In the genomic region with DNA sequence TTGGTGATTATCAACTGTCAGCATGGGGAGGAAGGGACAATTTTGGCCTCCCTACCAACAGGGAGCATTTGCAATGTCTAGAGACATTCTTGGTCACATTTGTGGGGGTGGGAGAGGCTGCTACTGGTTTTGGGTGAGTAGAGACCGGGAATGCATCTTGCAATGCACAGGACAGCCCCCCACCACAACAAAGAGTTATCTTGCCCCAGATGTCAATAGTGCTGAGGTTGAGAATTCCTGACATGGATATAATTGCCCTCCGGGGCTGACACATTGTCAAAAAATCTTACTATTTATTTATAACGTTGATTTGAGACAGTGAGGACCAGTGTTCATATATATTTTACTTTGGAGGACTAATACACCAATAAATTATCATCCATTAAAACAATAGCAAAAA, we compare ENCODE assay signal across 29 cellular contexts.
"Had no signal": no experiment of that assay in that cellular context is flagged by ENCODE, and none has a peak within 500 bp of the region (broad histone marks: within the 10 kb centered on the region; RNA-seq: fewer than 3 reads in every experiment).

No MANE protein-coding gene starts in this region.

- H3K4me3 Mint-ChIP-seq: activated B cell treated with CpG ODN at 0.5 μM for 24 hours; activated CD4-positive, alpha-beta T cell treated with anti-CD3 and anti-CD28 coated beads, Interleukin-2, amount 10 ng/mL, durations not matched to agents 24 days and 14 days; activated CD8-positive, alpha-beta memory T cell treated with anti-CD3 and anti-CD28 coated beads, Interleukin-2, amount 10 ng/mL, durations not matched to agents 7 days and 5 days; activated naive CD8-positive, alpha-beta T cell treated with anti-CD3 and anti-CD28 coated beads, Interleukin-2, amount 50 U/mL, for 24 hours; activated T-cell treated with anti-CD3 and anti-CD28 coated beads, Interleukin-2, amount 50 U/mL, for 24 hours; activated T-helper 1 cell treated with anti-CD3 and anti-CD28 coated beads, Interleukin-12 subunit alpha, Interleukin-12 subunit beta, Interleukin-2, Interleukin-4 antibody, amounts not matched to agents 30 ng/mL and 10 ng/mL and 1 ng/mL, durations not matched to agents 14 hours and 24 hours and 36 hours; brain; central memory CD8-positive, alpha-beta T cell; T-cell had no signal

- ATAC-seq: activated CD8-positive, alpha-beta memory T cell treated with anti-CD3 and anti-CD28 coated beads, Interleukin-2, amount 10 ng/mL, durations not matched to agents 7 days and 5 days; activated naive CD4-positive, alpha-beta T cell treated with anti-CD3 and anti-CD28 coated beads, Interleukin-2, amount 50 U/mL, for 72 hours; activated naive CD8-positive, alpha-beta T cell treated with anti-CD3 and anti-CD28 coated beads, Interleukin-2, amount 50 U/mL, for 24 hours; T-cell had no signal

- H3K27me3 Mint-ChIP-seq: activated B cell treated with CpG ODN at 0.5 μM for 24 hours; activated CD4-positive, alpha-beta T cell treated with anti-CD3 and anti-CD28 coated beads, Interleukin-2, amount 10 ng/mL, durations not matched to agents 24 days and 14 days; activated CD8-positive, alpha-beta memory T cell treated with anti-CD3 and anti-CD28 coated beads, Interleukin-2, amount 10 ng/mL, durations not matched to agents 7 days and 5 days; activated naive CD8-positive, alpha-beta T cell treated with anti-CD3 and anti-CD28 coated beads, Interleukin-2, amount 50 U/mL, for 24 hours; activated T-cell treated with anti-CD3 and anti-CD28 coated beads, Interleukin-2, amount 50 U/mL, for 24 hours; central memory CD8-positive, alpha-beta T cell; T-cell had no signal

- H3K9me3 ChIP-seq: ascending aorta had no signal

- H3K27ac ChIP-seq: ascending aorta, SK-N-MC had no signal

- H3K4me3 ChIP-seq: ascending aorta, SK-N-MC had no signal

- H3K4me1 ChIP-seq: ascending aorta had no signal

- H3K36me3 ChIP-seq: ascending aorta had no signal

- H3K36me3 Mint-ChIP-seq: activated CD8-positive, alpha-beta memory T cell treated with anti-CD3 and anti-CD28 coated beads, Interleukin-2, amount 10 ng/mL, durations not matched to agents 7 days and 5 days; activated naive CD4-positive, alpha-beta T cell treated with anti-CD3 and anti-CD28 coated beads, Interleukin-2, amount 50 U/mL, for 72 hours; brain; T-cell had no signal

- DNase-seq: activated B cell treated with CpG ODN at 0.5 μM for 24 hours; activated CD4-positive, alpha-beta T cell treated with anti-CD3 and anti-CD28 coated beads for 1 hour; activated CD4-positive, alpha-beta T cell treated with anti-CD3 and anti-CD28 coated beads, Interleukin-2, amount 10 ng/mL, durations not matched to agents 24 days and 14 days; activated CD4-positive, alpha-beta T cell treated with anti-CD3 and anti-CD28 coated beads, Interleukin-2, amount 50 U/mL, for 48 hours; activated CD8-positive, alpha-beta memory T cell treated with anti-CD3 and anti-CD28 coated beads, Interleukin-2, amount 10 ng/mL, durations not matched to agents 7 days and 5 days; activated effector memory CD4-positive, alpha-beta T cell treated with Interleukin-2 at 50 U/mL for 16 hours; activated naive CD4-positive, alpha-beta T cell; activated naive CD8-positive, alpha-beta T cell treated with anti-CD3 and anti-CD28 coated beads, Interleukin-2, amount 50 U/mL, for 24 hours; activated T-cell treated with anti-CD3 and anti-CD28 coated beads, Interleukin-2, amount 50 U/mL, for 24 hours; amniotic stem cell; Karpas-422; NCI-H1105 treated with DMSO at 0.1 percent for 48 hours; NCI-H1436 treated with DMSO at 0.1 percent for 48 hours; NCI-H187; NCI-H2081; NCI-H510A treated with DMSO at 0.1 percent for 48 hours; NCI-H69; NK-92 treated with Interleukin-12 subunit alpha and Interleukin-12 subunit beta, amount 100 ng/mL, for 24 hours; OCI-M1; SIG-M5; T-cell; T-helper 2 cell; T1000 had no signal

- H3K27me3 ChIP-seq: ascending aorta had no signal

- H3K27ac Mint-ChIP-seq: activated B cell treated with CpG ODN at 0.5 μM for 24 hours; activated CD4-positive, alpha-beta T cell treated with anti-CD3 and anti-CD28 coated beads, Interleukin-2, amount 10 ng/mL, durations not matched to agents 24 days and 14 days; activated CD8-positive, alpha-beta memory T cell treated with anti-CD3 and anti-CD28 coated beads, Interleukin-2, amount 10 ng/mL, durations not matched to agents 7 days and 5 days; activated naive CD4-positive, alpha-beta T cell treated with anti-CD3 and anti-CD28 coated beads, Interleukin-2, amount 50 U/mL, for 72 hours; activated naive CD8-positive, alpha-beta T cell treated with anti-CD3 and anti-CD28 coated beads, Interleukin-2, amount 50 U/mL, for 24 hours; activated T-cell treated with anti-CD3 and anti-CD28 coated beads, Interleukin-2, amount 50 U/mL, for 24 hours; activated T-helper 1 cell treated with anti-CD3 and anti-CD28 coated beads, Interleukin-12 subunit alpha, Interleukin-12 subunit beta, Interleukin-2, Interleukin-4 antibody, amounts not matched to agents 30 ng/mL and 10 ng/mL and 1 ng/mL, durations not matched to agents 14 hours and 24 hours and 36 hours; brain; T-cell had no signal

- H3K4me1 Mint-ChIP-seq: activated B cell treated with CpG ODN at 0.5 μM for 24 hours; activated CD4-positive, alpha-beta T cell treated with anti-CD3 and anti-CD28 coated beads, Interleukin-2, amount 10 ng/mL, durations not matched to agents 24 days and 14 days; activated CD8-positive, alpha-beta memory T cell treated with anti-CD3 and anti-CD28 coated beads, Interleukin-2, amount 10 ng/mL, durations not matched to agents 7 days and 5 days; activated naive CD8-positive, alpha-beta T cell treated with anti-CD3 and anti-CD28 coated beads, Interleukin-2, amount 50 U/mL, for 24 hours; central memory CD8-positive, alpha-beta T cell; T-cell had no signal

- H3K9me3 Mint-ChIP-seq: activated B cell treated with CpG ODN at 0.5 μM for 24 hours; activated CD4-positive, alpha-beta T cell treated with anti-CD3 and anti-CD28 coated beads, Interleukin-2, amount 10 ng/mL, durations not matched to agents 24 days and 14 days; activated naive CD8-positive, alpha-beta T cell treated with anti-CD3 and anti-CD28 coated beads, Interleukin-2, amount 50 U/mL, for 24 hours; activated T-cell treated with anti-CD3 and anti-CD28 coated beads, Interleukin-2, amount 50 U/mL, for 24 hours; activated T-helper 1 cell treated with anti-CD3 and anti-CD28 coated beads, Interleukin-12 subunit alpha, Interleukin-12 subunit beta, Interleukin-2, Interleukin-4 antibody, amounts not matched to agents 30 ng/mL and 10 ng/mL and 1 ng/mL, durations not matched to agents 14 hours and 24 hours and 36 hours; central memory CD8-positive, alpha-beta T cell; T-cell had no signal
